2 cellular contexts compared by ENCODE assay signal in the genomic region with DNA sequence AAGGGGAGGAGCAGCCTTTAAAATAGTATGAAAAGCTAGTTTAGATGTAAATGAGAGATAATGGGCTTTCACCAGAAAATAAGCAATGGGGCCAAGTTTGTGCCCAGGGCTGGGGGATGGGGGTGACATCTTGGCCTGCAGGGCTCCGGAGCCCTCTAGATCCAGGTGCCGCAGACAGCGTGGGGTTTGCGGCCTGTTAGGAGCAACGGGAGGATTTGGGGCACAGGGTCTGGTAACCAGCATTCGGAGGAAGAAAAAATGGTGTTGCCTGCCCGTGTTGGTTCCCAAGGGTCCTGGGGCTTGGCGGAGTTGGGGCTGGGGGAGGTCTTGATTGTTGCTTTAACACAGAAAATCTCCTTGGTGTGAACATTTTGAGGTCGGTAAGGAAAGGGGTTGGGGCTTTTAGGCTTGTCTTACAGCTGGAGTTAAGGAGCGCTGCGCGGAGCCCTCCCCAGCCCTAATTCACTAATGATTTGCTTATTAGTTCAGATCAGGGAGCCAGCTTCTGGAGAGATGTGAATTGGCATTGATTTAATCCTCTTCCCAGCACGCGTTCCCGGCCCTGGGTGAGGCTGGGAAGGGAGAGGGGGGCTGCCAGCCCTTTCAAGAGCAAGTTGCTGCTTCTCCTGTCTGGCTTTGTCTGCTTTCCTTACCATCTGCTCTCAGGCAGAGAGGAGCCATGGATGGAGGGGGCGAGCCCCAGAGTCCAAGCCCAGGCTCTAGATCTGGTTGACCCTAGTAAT.
TF ChIP-seq lines count a peak whose summit lies in the region.

No MANE protein-coding gene starts in this region.

TF ChIP-seq in SK-N-SH, 30 proteins besides CTCF, POLR2A, EP300 and RAD21 (continued from another document):
- TF ChIP-seq, protein P1, sequence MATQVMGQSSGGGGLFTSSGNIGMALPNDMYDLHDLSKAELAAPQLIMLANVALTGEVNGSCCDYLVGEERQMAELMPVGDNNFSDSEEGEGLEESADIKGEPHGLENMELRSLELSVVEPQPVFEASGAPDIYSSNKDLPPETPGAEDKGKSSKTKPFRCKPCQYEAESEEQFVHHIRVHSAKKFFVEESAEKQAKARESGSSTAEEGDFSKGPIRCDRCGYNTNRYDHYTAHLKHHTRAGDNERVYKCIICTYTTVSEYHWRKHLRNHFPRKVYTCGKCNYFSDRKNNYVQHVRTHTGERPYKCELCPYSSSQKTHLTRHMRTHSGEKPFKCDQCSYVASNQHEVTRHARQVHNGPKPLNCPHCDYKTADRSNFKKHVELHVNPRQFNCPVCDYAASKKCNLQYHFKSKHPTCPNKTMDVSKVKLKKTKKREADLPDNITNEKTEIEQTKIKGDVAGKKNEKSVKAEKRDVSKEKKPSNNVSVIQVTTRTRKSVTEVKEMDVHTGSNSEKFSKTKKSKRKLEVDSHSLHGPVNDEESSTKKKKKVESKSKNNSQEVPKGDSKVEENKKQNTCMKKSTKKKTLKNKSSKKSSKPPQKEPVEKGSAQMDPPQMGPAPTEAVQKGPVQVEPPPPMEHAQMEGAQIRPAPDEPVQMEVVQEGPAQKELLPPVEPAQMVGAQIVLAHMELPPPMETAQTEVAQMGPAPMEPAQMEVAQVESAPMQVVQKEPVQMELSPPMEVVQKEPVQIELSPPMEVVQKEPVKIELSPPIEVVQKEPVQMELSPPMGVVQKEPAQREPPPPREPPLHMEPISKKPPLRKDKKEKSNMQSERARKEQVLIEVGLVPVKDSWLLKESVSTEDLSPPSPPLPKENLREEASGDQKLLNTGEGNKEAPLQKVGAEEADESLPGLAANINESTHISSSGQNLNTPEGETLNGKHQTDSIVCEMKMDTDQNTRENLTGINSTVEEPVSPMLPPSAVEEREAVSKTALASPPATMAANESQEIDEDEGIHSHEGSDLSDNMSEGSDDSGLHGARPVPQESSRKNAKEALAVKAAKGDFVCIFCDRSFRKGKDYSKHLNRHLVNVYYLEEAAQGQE (IDR thresholded peaks at IDR 0.05; ENCODE audit: low read depth, low read length): no peak

TF ChIP-seq in WTC11, 78 proteins besides CTCF, POLR2A, EP300 and RAD21 (continued from another document):
- TF ChIP-seq, protein P2, sequence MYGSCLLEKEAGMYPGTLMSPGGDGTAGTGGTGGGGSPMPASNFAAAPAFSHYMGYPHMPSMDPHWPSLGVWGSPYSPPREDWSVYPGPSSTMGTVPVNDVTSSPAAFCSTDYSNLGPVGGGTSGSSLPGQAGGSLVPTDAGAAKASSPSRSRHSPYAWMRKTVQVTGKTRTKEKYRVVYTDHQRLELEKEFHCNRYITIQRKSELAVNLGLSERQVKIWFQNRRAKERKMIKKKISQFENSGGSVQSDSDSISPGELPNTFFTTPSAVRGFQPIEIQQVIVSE (CRISPR knock-in tag; IDR thresholded peaks at IDR 0.05; ENCODE audit: borderline replicate concordance): no peak
TF ChIP-seq in WTC11: peak in this region for 0.
